In the genomic region with DNA sequence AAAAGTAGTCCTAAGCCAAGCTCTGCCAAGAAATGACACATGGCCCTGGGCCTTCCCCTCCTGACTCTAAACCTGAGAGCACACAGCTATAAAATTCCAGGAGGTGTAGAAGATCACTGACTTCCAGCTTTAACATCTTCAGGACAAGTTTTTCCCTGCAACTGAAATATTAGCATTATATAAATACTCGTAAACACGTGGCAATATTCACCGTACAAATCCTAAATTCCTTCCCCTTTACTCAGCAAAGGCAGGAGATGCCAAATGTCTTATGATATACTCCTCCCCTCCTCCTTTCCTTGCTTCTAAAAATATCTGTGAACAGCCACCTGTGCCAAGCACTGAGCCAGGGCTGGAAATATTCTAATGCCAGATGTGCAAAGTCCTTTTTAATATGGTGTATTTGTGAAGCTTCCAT, we compare ENCODE assay signal across 15 cellular contexts.
DNase-seq lines count a peak whose midpoint lies in the region; ATAC-seq and TF ChIP-seq lines count a peak whose summit lies in the region.
"Had no signal": no experiment of that assay in that cellular context is flagged by ENCODE, and none has a peak within 500 bp of the region (broad histone marks: within the 10 kb centered on the region; RNA-seq: fewer than 3 reads in every experiment).

No MANE protein-coding gene starts in this region.

- no peaks in the 10 kb centered on the region for H3K4me1 ChIP-seq in hepatocyte (ENCODE audit: insufficient read depth)
- no peaks in the 10 kb centered on the region for H3K4me1 ChIP-seq in thyroid gland

- no peaks in the 10 kb centered on the region for H3K36me3 ChIP-seq in hepatocyte (replicated peaks; ENCODE audit: insufficient read depth, low read depth)
- no peaks in the 10 kb centered on the region for H3K36me3 ChIP-seq in thyroid gland
- H3K36me3 ChIP-seq: thoracic aorta had no signal

- H3K27ac ChIP-seq in hepatocyte (no peak overlapping the region), thyroid gland (no peak overlapping the region)
- H3K27ac ChIP-seq: VCaP had no signal

- H3K27me3 ChIP-seq in hepatocyte: no peaks in the 10 kb centered on the region
- H3K27me3 ChIP-seq in thyroid gland: no peaks in the 10 kb centered on the region

- no peak overlapping the region for H3K4me2 ChIP-seq in hepatocyte
- H3K4me2 ChIP-seq: SK-N-SH, smooth muscle cell had no signal

- TF ChIP-seq POLR2A in thyroid gland (IDR thresholded peaks at IDR 0.05): no peak

- 57% methylated on average over 3 of the region's 3 CpGs for WGBS in hepatocyte (ENCODE audit: low lambda C conversion rate, missing lambda C conversion rate)
- WGBS in thyroid gland, 2 donors: 75 to 96% methylated on average over 3 of the region's 3 CpGs

- TF ChIP-seq CTCF in cardiac fibroblast (IDR thresholded peaks at IDR 0.05; ENCODE audit: low read depth, low read length) (no peak), hepatocyte (IDR thresholded peaks at IDR 0.05; ENCODE audit: poor library complexity) (no peak), thyroid gland (IDR thresholded peaks at IDR 0.05) (no peak)

- H4K20me1 ChIP-seq in hepatocyte (ENCODE audit: insufficient read depth, poor library complexity, severe bottlenecking): no peaks in the 10 kb centered on the region

- DNase-seq in Right ventricle myocardium inferior (ENCODE audit: missing footprints) (no peak), cardiac septum (ENCODE audit: low spot score) (no peak), cardiac fibroblast (ENCODE audit: low read depth in 2 of 2) (peak; percentile 42 to 58), hepatocyte (ENCODE audit: low spot score) (peak; percentile 13), thyroid gland (no peak), NCI-H1092 (lab: John Stamatoyannopoulos, UW) (no peak), activated gamma-delta T cell treated with Interleukin-2 at 50 U/mL for 16 hours (no peak)
- no peak for DNase-seq in stimulated activated CD4-positive, alpha-beta T cell treated with anti-CD3 and anti-CD28 coated beads, Interleukin-15, amount 100 ng/mL, for 24 hours
- DNase-seq: nephron progenitor cell; NK-92 treated with Interleukin-12 subunit alpha and Interleukin-12 subunit beta, amount 100 ng/mL, for 24 hours; SK-N-SH had no signal

- peak; percentile 68 for ATAC-seq in Right ventricle myocardium inferior
- ATAC-seq: activated naive CD4-positive, alpha-beta T cell treated with anti-CD3 and anti-CD28 coated beads, Interleukin-2, amount 50 U/mL, for 72 hours had no signal

- intact Hi-C loops in Right ventricle myocardium inferior (cut with DNase I): loop anchor here (5.0 kb wide), 2 partner anchors 56 to 119 kb away; no protein-coding TSS in a partner anchor
- intact Hi-C loops in cardiac septum (cut with DNase I): no loop called here
- intact Hi-C loops in thyroid gland (cut with DNase I): no loop called here

- no peaks in the 10 kb centered on the region for H3K9me2 ChIP-seq in hepatocyte (replicated peaks; ENCODE audit: insufficient read depth)
- H3K9me2 ChIP-seq: SK-N-SH had no signal

- H2AFZ ChIP-seq in hepatocyte: no peak overlapping the region

- no peak overlapping the region for H3K4me3 ChIP-seq in cardiac fibroblast (replicated peaks in 1 of 2; ENCODE audit: low read depth in 2 of 2, low read length in 2 of 2)
- no peak overlapping the region for H3K4me3 ChIP-seq in hepatocyte
- no peak overlapping the region for H3K4me3 ChIP-seq in thyroid gland (replicated peaks in 1 of 3)
- H3K4me3 ChIP-seq: smooth muscle cell, thoracic aorta had no signal

- H3K79me2 ChIP-seq in hepatocyte: peaks cover 5% of the 10 kb centered on the region

- H3K9me3 ChIP-seq in hepatocyte (ENCODE audit: low read depth) (no peaks in the 10 kb centered on the region), thyroid gland (no peaks in the 10 kb centered on the region)
- H3K9me3 ChIP-seq: SK-N-SH, thoracic aorta had no signal

Comparison
In these comparisons a context has a peak if more than half of its experiments do, and no peak if none do; other contexts are left out.
1. DNase-seq: peak in cardiac fibroblast (2 of 2) and hepatocyte (single experiment); none in Right ventricle myocardium inferior (single experiment), cardiac septum (single experiment), stimulated activated CD4-positive, alpha-beta T cell treated with anti-CD3 and anti-CD28 coated beads, Interleukin-15, amount 100 ng/mL, for 24 hours (single experiment), thyroid gland (0 of 2), NCI-H1092 (single experiment) and activated gamma-delta T cell treated with Interleukin-2 at 50 U/mL for 16 hours (single experiment).